Comparison of ENCODE assay signal across 19 cellular contexts in the genomic region with DNA sequence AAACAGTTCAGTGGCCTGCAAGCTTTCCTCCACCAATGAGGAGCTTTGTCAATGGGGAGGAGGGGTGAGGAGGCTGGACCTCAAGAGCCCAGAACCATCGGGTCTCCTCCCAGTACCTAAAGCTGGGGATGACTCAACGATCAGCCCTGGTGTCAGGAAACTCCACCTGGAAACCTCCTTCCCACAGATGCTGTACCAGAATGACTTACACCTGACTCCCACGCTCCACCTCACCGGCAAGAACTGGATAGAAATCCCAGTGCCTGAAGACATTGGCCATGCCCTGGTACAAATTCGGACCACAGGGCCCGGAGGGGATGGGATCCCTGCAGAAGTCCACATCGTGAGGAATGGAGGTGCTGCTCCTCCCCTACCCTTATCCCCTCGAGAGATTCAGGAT. TPM values are rescaled to one million over a fixed set of nuclear protein-coding genes. Genes with fewer than 3 reads are reported as not detected.
DNase-seq lines count a peak whose midpoint lies in the region; ATAC-seq and TF ChIP-seq lines count a peak whose summit lies in the region.
"Had no signal": no experiment of that assay in that cellular context is flagged by ENCODE, and none has a peak within 500 bp of the region (broad histone marks: within the 10 kb centered on the region; RNA-seq: fewer than 3 reads in every experiment).

No MANE protein-coding gene starts in this region.

- H3K27ac ChIP-seq in mammary epithelial cell (ENCODE audit: insufficient read depth, low read depth, low read length): peak overlapping the region; percentile 34
- H3K27ac ChIP-seq: BLaER1 treated with 17β-estradiol and CSF1 and Interleukin-3, amounts not matched to agents 10 nM and 100 nM had no signal

- intact Hi-C loops in mammary epithelial cell (cut with micrococcal nuclease): no loop called here

- peaks cover 20% of the 10 kb centered on the region for H3K4me1 ChIP-seq in mammary epithelial cell (ENCODE audit: insufficient read depth, low read length)

- H3K9ac ChIP-seq in mammary epithelial cell (ENCODE audit: insufficient read depth, low read length): no peak overlapping the region
- H3K9ac ChIP-seq: BLaER1 treated with 17β-estradiol and CSF1 and Interleukin-3, amounts not matched to agents 10 nM and 100 nM had no signal

- no peak overlapping the region for H3K4me3 ChIP-seq in mammary epithelial cell (replicated peaks in 1 of 3; ENCODE audit: insufficient read depth in 1 of 3, low read depth in 2 of 3, low read length in 3 of 3)
- H3K4me3 ChIP-seq: BLaER1 treated with 17β-estradiol and CSF1 and Interleukin-3, amounts not matched to agents 10 nM and 100 nM; GM12878 had no signal

- DNase-seq in HPDE6-E6E7 (ENCODE audit: extremely low spot score) (peak; percentile 41), mammary epithelial cell (peak; percentile 86), hepatic stellate cell (ENCODE audit: low spot score) (peak; percentile 5), NCI-H1436 treated with DMSO at 0.1 percent for 48 hours (lab: John Stamatoyannopoulos, UW) (no peak)
- no peak for DNase-seq in activated CD4-positive, alpha-beta T cell treated with anti-CD3 and anti-CD28 coated beads for 1 hour
- DNase-seq: Caco-2; CD4-positive, alpha-beta memory T cell; DND-41; GOT3; HCEC 1CT; NCI-H1417; NCI-H187 treated with DMSO at 0.1 percent for 48 hours; NCI-H510A treated with DMSO at 0.1 percent for 48 hours; NCI-H748 treated with DMSO at 0.1 percent for 48 hours had no signal

- CTCF ChIA-PET in mammary epithelial cell (lab: Charles Lee; ENCODE audit: low non-redundant PET): interaction anchor here (1.6 kb wide), 1 partner anchor 11 kb away, joined by 7 read pairs; no protein-coding TSS in a partner anchor

- H3K27me3 ChIP-seq in mammary epithelial cell (ENCODE audit: insufficient read depth, low read length): no peaks in the 10 kb centered on the region
- H3K27me3 ChIP-seq: BLaER1 treated with 17β-estradiol and CSF1 and Interleukin-3, amounts not matched to agents 10 nM and 100 nM had no signal

- peak overlapping the region; percentile 46 for H2AFZ ChIP-seq in mammary epithelial cell (ENCODE audit: low read depth, low read length)

- in situ Hi-C loops in mammary epithelial cell (cut with MboI; ENCODE audit: low sequenced_read_pairs in 2 of 2): no loop called here

- ATAC-seq in GM19351 (IDR thresholded peaks at IDR 0.05; ENCODE audit: unreplicated experiment) (no peak), HG03354 (IDR thresholded peaks at IDR 0.05; ENCODE audit: poor library complexity, severe bottlenecking, unreplicated experiment) (no peak)
- ATAC-seq: GM12878 had no signal

- H4K20me1 ChIP-seq in mammary epithelial cell (ENCODE audit: insufficient read depth, low read length): no peaks in the 10 kb centered on the region

- no peaks in the 10 kb centered on the region for H3K9me3 ChIP-seq in mammary epithelial cell (replicated peaks; ENCODE audit: insufficient read depth, low read length)
- H3K9me3 ChIP-seq: BLaER1 treated with 17β-estradiol and CSF1 and Interleukin-3, amounts not matched to agents 10 nM and 100 nM; Caco-2 had no signal

- no peaks in the 10 kb centered on the region for H3K79me2 ChIP-seq in mammary epithelial cell (ENCODE audit: insufficient read depth, low read length)

- no peak for TF ChIP-seq CTCF in mammary epithelial cell (conservative IDR thresholded peaks at IDR 0.05 in 1 of 2, IDR thresholded peaks at IDR 0.05 in 1 of 2; ENCODE audit: extremely low read depth in 1 of 2, insufficient read depth in 1 of 2, low read depth in 1 of 2, low read length in 2 of 2)

- no peaks in the 10 kb centered on the region for H3K36me3 ChIP-seq in mammary epithelial cell (ENCODE audit: insufficient read depth, low read length)
- H3K36me3 ChIP-seq: BLaER1 treated with 17β-estradiol and CSF1 and Interleukin-3, amounts not matched to agents 10 nM and 100 nM had no signal

- H3K4me2 ChIP-seq in mammary epithelial cell (ENCODE audit: insufficient read depth, low read depth, low read length): peak overlapping the region; percentile 45
- H3K4me2 ChIP-seq: BLaER1 treated with 17β-estradiol and CSF1 and Interleukin-3, amounts not matched to agents 10 nM and 100 nM had no signal

- dilution Hi-C loops in mammary epithelial cell (cut with HindIII; ENCODE audit: low sequenced_read_pairs): loop anchor here (10.0 kb wide), 1 partner anchor 58 kb away; no protein-coding TSS in a partner anchor

- BruUV-seq in mammary epithelial cell (replicated peaks; lab: Mats Ljungman, UMichigan): no TSS peak

- 35% methylated on average over 8 of the region's 8 CpGs for WGBS in mammary epithelial cell (ENCODE audit: low coverage, missing lambda C conversion rate)

RNA-seq across cellular contexts. Expression of gene TMEM81, which starts 11.4 kb away (rescaled TPM):
- total RNA-seq in mammary epithelial cell: 1 to 10 TPM; 1.5 to 2.4 TPM
- polyA plus RNA-seq in mammary epithelial cell: 1.9 TPM
- 0.93 TPM for polyA minus RNA-seq in mammary epithelial cell

RNA-seq across cellular contexts. Expression of gene CNTN2, which starts 29.9 kb away (rescaled TPM):
- total RNA-seq in mammary epithelial cell: under 1 TPM in 1 of 2 donors, not detected in 1; 0.35 TPM
- not detected for polyA plus RNA-seq in mammary epithelial cell
- polyA minus RNA-seq in mammary epithelial cell: not detected
- total RNA-seq: Caco-2; CD4-positive, alpha-beta memory T cell; GM12878 had no signal
- polyA plus RNA-seq: CD4-positive, alpha-beta memory T cell; IgD-negative memory B cell had no signal

RNA-seq across cellular contexts. Expression of gene RBBP5, which starts 48.9 kb away (rescaled TPM):
- total RNA-seq in mammary epithelial cell: 10 to 100 TPM; 15.2 to 17.5 TPM
- polyA plus RNA-seq in mammary epithelial cell: 9.0 TPM
- polyA minus RNA-seq in mammary epithelial cell: 17.9 TPM

Comparison
In these comparisons a context has a peak if more than half of its experiments do, and no peak if none do; other contexts are left out.
1. DNase-seq: peak in HPDE6-E6E7 (single experiment), mammary epithelial cell (single experiment) and hepatic stellate cell (single experiment); none in activated CD4-positive, alpha-beta T cell treated with anti-CD3 and anti-CD28 coated beads for 1 hour (single experiment) and NCI-H1436 treated with DMSO at 0.1 percent for 48 hours (single experiment).